In the genomic region with DNA sequence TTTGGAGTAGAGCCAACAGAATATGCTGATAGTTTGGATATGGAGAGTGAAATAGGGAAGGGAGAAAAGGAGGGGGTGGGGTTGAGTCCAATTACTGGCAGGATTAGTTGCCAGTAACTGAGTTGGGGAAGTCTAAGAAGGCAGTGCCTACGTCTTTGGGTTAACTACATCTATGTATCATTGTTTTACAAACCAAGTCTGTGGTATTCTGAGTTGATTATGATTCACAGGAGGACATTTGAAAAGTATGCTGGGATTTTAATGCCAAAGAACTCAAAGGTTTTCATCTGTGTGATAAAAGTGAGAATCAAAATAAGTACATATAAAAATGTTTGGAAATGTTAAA, we compare ENCODE assay signal across 14 cellular contexts. TPM values are rescaled to one million over a fixed set of nuclear protein-coding genes. Genes with fewer than 3 reads are reported as not detected.
A peak's percentile ranks its signal among the peaks of the same experiment; 100 is the strongest.
DNase-seq lines count a peak whose midpoint lies in the region; ATAC-seq and TF ChIP-seq lines count a peak whose summit lies in the region.
"Had no signal": no experiment of that assay in that cellular context is flagged by ENCODE, and none has a peak within 500 bp of the region (broad histone marks: within the 10 kb centered on the region; RNA-seq: fewer than 3 reads in every experiment).

No MANE protein-coding gene starts in this region.

- no peak for TF ChIP-seq CTCF in AG10803 (conservative IDR thresholded peaks at IDR 0.05; ENCODE audit: low read length)
- no peak for TF ChIP-seq CTCF in left lung (IDR thresholded peaks at IDR 0.05)

- H3K27ac ChIP-seq in left lung = peak overlapping the region in 1 of 2 donors; percentile 77

- H3K4me3 ChIP-seq in AG10803 (ENCODE audit: low read length) = no peak overlapping the region
- no peak overlapping the region for H3K4me3 ChIP-seq in left lung
- H3K4me3 ChIP-seq: upper lobe of left lung had no signal

- H3K36me3 ChIP-seq in left lung = no peaks in the 10 kb centered on the region
- H3K36me3 ChIP-seq: upper lobe of left lung had no signal

- intact Hi-C loops in left lung (cut with DNase I) = no loop called here

- H3K9me3 ChIP-seq in left lung = no peaks in the 10 kb centered on the region
- H3K9me3 ChIP-seq: upper lobe of left lung had no signal

- peak; percentile 77 for DNase-seq in AG10803 (ENCODE audit: low read depth)
- DNase-seq in NCI-H69 (lab: John Stamatoyannopoulos, UW) = peak; percentile 40
- peak; percentile 55 for DNase-seq in dedifferentiated amniotic fluid mesenchymal stem cell (ENCODE audit: extremely low spot score)
- DNase-seq in left lung = no peak
- DNase-seq in iPS-NIHi7 (ENCODE audit: extremely low spot score) = no peak
- no peak for DNase-seq in activated naive CD4-positive, alpha-beta T cell treated with Interleukin-2 at 50 U/mL for 16 hours
- DNase-seq: activated T-cell treated with anti-CD3 and anti-CD28 coated beads, Interleukin-2, amount 50 U/mL, for 48 hours; C1 segment of cervical spinal cord; cerebellar nuclear complex; Kasumi-1; NCI-H2107; upper lobe of left lung had no signal

- H3K27me3 ChIP-seq in left lung = no peaks in the 10 kb centered on the region
- H3K27me3 ChIP-seq: upper lobe of left lung had no signal

- H3K4me1 ChIP-seq in left lung = peaks cover 5 to 65% of the 10 kb centered on the region in 2 donors

- ATAC-seq in left lung (peak; percentile 58), GM19324 (IDR thresholded peaks at IDR 0.05; ENCODE audit: low FRiP score, unreplicated experiment) (no peak), GM19452 (IDR thresholded peaks at IDR 0.05; ENCODE audit: unreplicated experiment) (no peak)

RNA-seq across cellular contexts. Expression of a gene that starts 14.7 kb away (rescaled TPM):
- 10 to 100 TPM; 39.7 to 85.6 TPM for total RNA-seq in left lung

Comparison
In these comparisons a context has a peak if more than half of its experiments do, and no peak if none do; other contexts are left out.
1. DNase-seq: peak in AG10803 (single experiment), NCI-H69 (single experiment) and dedifferentiated amniotic fluid mesenchymal stem cell (single experiment); none in left lung (0 of 2), iPS-NIHi7 (single experiment) and activated naive CD4-positive, alpha-beta T cell treated with Interleukin-2 at 50 U/mL for 16 hours (single experiment).